Comparison of ENCODE assay signal across 9 cellular contexts in genomic region chr19:51784922-51785690, GRCh38. TPM values are rescaled to one million over a fixed set of nuclear protein-coding genes. Genes with fewer than 3 reads are reported as not detected.
DNase-seq lines count a peak whose midpoint lies in the region; ATAC-seq and TF ChIP-seq lines count a peak whose summit lies in the region.
"Had no signal": no experiment of that assay in that cellular context is flagged by ENCODE, and none has a peak within 500 bp of the region (broad histone marks: within the 10 kb centered on the region; RNA-seq: fewer than 3 reads in every experiment).

No MANE protein-coding gene starts in this region.

- no peak overlapping the region for H3K27ac Mint-ChIP-seq in activated CD4-positive, alpha-beta T cell treated with anti-CD3 and anti-CD28 coated beads for 36 hours
- no peak overlapping the region for H3K27ac Mint-ChIP-seq in activated T-helper 2 cell treated with anti-CD3 and anti-CD28 coated beads, Interferon-gamma antibody, Interleukin-2, Interleukin-4, amounts not matched to agents 10 μg/mL and 5 μg/mL and 100 μg/mL, durations not matched to agents 14 hours and 24 hours and 36 hours

- H3K36me3 Mint-ChIP-seq in activated CD4-positive, alpha-beta T cell treated with anti-CD3 and anti-CD28 coated beads for 36 hours (ENCODE audit: low read depth), result no peaks in the 10 kb centered on the region
- peaks cover 3% of the 10 kb centered on the region for H3K36me3 Mint-ChIP-seq in activated T-helper 2 cell treated with anti-CD3 and anti-CD28 coated beads, Interferon-gamma antibody, Interleukin-2, Interleukin-4, amounts not matched to agents 10 μg/mL and 5 μg/mL and 100 μg/mL, durations not matched to agents 14 hours and 24 hours and 36 hours (ENCODE audit: low read depth)

- H3K27ac ChIP-seq in lung (ENCODE audit: low read depth in 1 of 2, low read length in 1 of 2) (peak overlapping the region in 1 of 2 donors; percentile 56), thoracic aorta (no peak overlapping the region)

- H3K9me3 ChIP-seq in lung (ENCODE audit: control insufficient read depth in 2 of 2, insufficient read depth in 1 of 2, low read length in 1 of 2) (peaks cover 0 to 7% of the 10 kb centered on the region in 2 donors), thoracic aorta (no peaks in the 10 kb centered on the region)

- H3K4me1 Mint-ChIP-seq in activated CD4-positive, alpha-beta T cell treated with anti-CD3 and anti-CD28 coated beads for 36 hours, result peaks cover 4% of the 10 kb centered on the region
- no peaks in the 10 kb centered on the region for H3K4me1 Mint-ChIP-seq in activated T-helper 2 cell treated with anti-CD3 and anti-CD28 coated beads, Interferon-gamma antibody, Interleukin-2, Interleukin-4, amounts not matched to agents 10 μg/mL and 5 μg/mL and 100 μg/mL, durations not matched to agents 14 hours and 24 hours and 36 hours (ENCODE audit: low read depth)

- H3K4me3 ChIP-seq in lung (no peak overlapping the region), thoracic aorta (no peak overlapping the region)

- H3K4me1 ChIP-seq in lung (ENCODE audit: control insufficient read depth in 2 of 2, insufficient read depth in 2 of 2, low read length in 2 of 2) (peaks cover 0 to 11% of the 10 kb centered on the region in 2 donors), thoracic aorta (ENCODE audit: control insufficient read depth in 1 of 2, low read depth in 2 of 2) (no peaks in the 10 kb centered on the region)

- WGBS in lung, 2 donors, result 63 to 68% methylated on average over 6 of the region's 6 CpGs

- intact Hi-C loops in activated CD4-positive, alpha-beta T cell treated with anti-CD3 and anti-CD28 coated beads for 36 hours (cut with DNase I, micrococcal nuclease), result loop anchor here in 1 of 2 experiments (1.0 to 2.0 kb wide), 7 partner anchors 81 to 446 kb away; partner anchors contain the start of genes ZNF577 and ZNF613
- intact Hi-C loops in activated T-helper 2 cell treated with anti-CD3 and anti-CD28 coated beads, Interferon-gamma antibody, Interleukin-2, Interleukin-4, amounts not matched to agents 10 μg/mL and 5 μg/mL and 100 μg/mL, durations not matched to agents 14 hours and 24 hours and 36 hours (cut with micrococcal nuclease), result no loop called here

- peaks cover 16% of the 10 kb centered on the region for H3K27me3 Mint-ChIP-seq in activated CD4-positive, alpha-beta T cell treated with anti-CD3 and anti-CD28 coated beads for 36 hours
- H3K27me3 Mint-ChIP-seq in activated T-helper 2 cell treated with anti-CD3 and anti-CD28 coated beads, Interferon-gamma antibody, Interleukin-2, Interleukin-4, amounts not matched to agents 10 μg/mL and 5 μg/mL and 100 μg/mL, durations not matched to agents 14 hours and 24 hours and 36 hours (ENCODE audit: low read depth), result no peaks in the 10 kb centered on the region

- H3K27me3 ChIP-seq in lung (ENCODE audit: control insufficient read depth, insufficient read depth) (no peaks in the 10 kb centered on the region), thoracic aorta (replicated peaks; ENCODE audit: insufficient read depth) (no peaks in the 10 kb centered on the region)

- H3K9me3 Mint-ChIP-seq in activated CD4-positive, alpha-beta T cell treated with anti-CD3 and anti-CD28 coated beads for 36 hours (ENCODE audit: low read depth), result peaks cover 3% of the 10 kb centered on the region
- H3K9me3 Mint-ChIP-seq in activated T-helper 2 cell treated with anti-CD3 and anti-CD28 coated beads, Interferon-gamma antibody, Interleukin-2, Interleukin-4, amounts not matched to agents 10 μg/mL and 5 μg/mL and 100 μg/mL, durations not matched to agents 14 hours and 24 hours and 36 hours, result peaks cover 19% of the 10 kb centered on the region

- TF ChIP-seq CTCF in lung (IDR thresholded peaks at IDR 0.05; ENCODE audit: control extremely low read depth, extremely low read depth) (no peak), thoracic aorta (IDR thresholded peaks at IDR 0.05) (no peak)

- H3K36me3 ChIP-seq in lung (ENCODE audit: control insufficient read depth in 2 of 2, insufficient read depth in 2 of 2, low read length in 2 of 2) (no peaks in the 10 kb centered on the region), thoracic aorta (no peaks in the 10 kb centered on the region)

- POLR2A ChIA-PET in activated CD4-positive, alpha-beta T cell treated with anti-CD3 and anti-CD28 coated beads for 36 hours (lab: Charles Lee), result interaction anchor here (0.5 to 0.7 kb wide), 2 partner anchors 37 to 157 kb away, joined by 3 read pairs; no protein-coding TSS in a partner anchor

- CTCF ChIA-PET in activated CD4-positive, alpha-beta T cell treated with anti-CD3 and anti-CD28 coated beads for 36 hours (lab: Charles Lee), result interaction anchor here (1.1 kb wide), 1 partner anchor 18 kb away, joined by 3 read pairs; no protein-coding TSS in a partner anchor

- peak; percentile 87 for DNase-seq in activated CD4-positive, alpha-beta T cell treated with anti-CD3 and anti-CD28 coated beads for 36 hours
- no peak for DNase-seq in activated CD4-positive, alpha-beta T cell treated with anti-CD3 and anti-CD28 coated beads, Interleukin-2, amount 50 U/mL, for 1 hour
- peak; percentile 40 for DNase-seq in activated T-helper 2 cell treated with anti-CD3 and anti-CD28 coated beads, Interferon-gamma antibody, Interleukin-2, Interleukin-4, amounts not matched to agents 10 μg/mL and 5 μg/mL and 100 μg/mL, durations not matched to agents 14 hours and 24 hours and 36 hours (ENCODE audit: low spot score)
- DNase-seq in lung (ENCODE audit: low spot score), result peak; percentile 62
- peak; percentile 21 for DNase-seq in thoracic aorta (ENCODE audit: low spot score)
- DNase-seq in cerebellar cortex (ENCODE audit: low spot score), result no peak
- no peak for DNase-seq in COLO829 (ENCODE audit: low spot score)
- no peak for DNase-seq in putamen (ENCODE audit: low spot score)

- peak; percentile 97 for ATAC-seq in activated CD4-positive, alpha-beta T cell treated with anti-CD3 and anti-CD28 coated beads for 36 hours
- ATAC-seq in lung (ENCODE audit: insufficient read depth, low FRiP score), result peak; percentile 75
- ATAC-seq in thoracic aorta (ENCODE audit: insufficient number of reproducible peaks, low FRiP score, low read depth), result no peak

- no peak overlapping the region for H3K4me3 Mint-ChIP-seq in activated CD4-positive, alpha-beta T cell treated with anti-CD3 and anti-CD28 coated beads for 36 hours
- H3K4me3 Mint-ChIP-seq in activated T-helper 2 cell treated with anti-CD3 and anti-CD28 coated beads, Interferon-gamma antibody, Interleukin-2, Interleukin-4, amounts not matched to agents 10 μg/mL and 5 μg/mL and 100 μg/mL, durations not matched to agents 14 hours and 24 hours and 36 hours (ENCODE audit: low read depth), result no peak overlapping the region

RNA-seq across cellular contexts. Expression of gene FPR3, which starts 9.9 kb away (rescaled TPM):
- total RNA-seq in activated CD4-positive, alpha-beta T cell treated with anti-CD3 and anti-CD28 coated beads for 36 hours, result not detected
- not detected in 2 replicates for total RNA-seq in activated T-helper 2 cell treated with anti-CD3 and anti-CD28 coated beads, Interferon-gamma antibody, Interleukin-2, Interleukin-4, amounts not matched to agents 10 μg/mL and 5 μg/mL and 100 μg/mL, durations not matched to agents 14 hours and 24 hours and 36 hours
- total RNA-seq in lung, result 10 to 100 TPM in 1 of 2 donors, 1 to 10 TPM in 1; 5.5 to 19.1 TPM
- 10 to 100 TPM in 1 of 2 donors, 1 to 10 TPM in 1; 6.6 to 15.8 TPM for polyA plus RNA-seq in lung
- total RNA-seq in thoracic aorta, result 10 to 100 TPM; 11.1 to 18.0 TPM
- polyA plus RNA-seq: AG04450 had no signal

RNA-seq across cellular contexts. Expression of gene FPR2, which starts 24.1 kb away (rescaled TPM):
- not detected for total RNA-seq in activated CD4-positive, alpha-beta T cell treated with anti-CD3 and anti-CD28 coated beads for 36 hours
- not detected in 2 replicates for total RNA-seq in activated T-helper 2 cell treated with anti-CD3 and anti-CD28 coated beads, Interferon-gamma antibody, Interleukin-2, Interleukin-4, amounts not matched to agents 10 μg/mL and 5 μg/mL and 100 μg/mL, durations not matched to agents 14 hours and 24 hours and 36 hours
- total RNA-seq in lung (10 to 100 TPM in 1 of 2 donors, 1 to 10 TPM in 1; 7.3 to 50.4 TPM), thoracic aorta (1 to 10 TPM; 2.2 to 5.9 TPM)
- 100 to 1,000 TPM in 1 of 2 donors, under 1 TPM in 1; 0.79 to 234 TPM for polyA plus RNA-seq in lung
- polyA plus RNA-seq: AG04450 had no signal

RNA-seq across cellular contexts. Expression of gene FPR1, which starts 33.4 kb away (rescaled TPM):
- total RNA-seq in activated CD4-positive, alpha-beta T cell treated with anti-CD3 and anti-CD28 coated beads for 36 hours, result not detected
- not detected in 2 replicates for total RNA-seq in activated T-helper 2 cell treated with anti-CD3 and anti-CD28 coated beads, Interferon-gamma antibody, Interleukin-2, Interleukin-4, amounts not matched to agents 10 μg/mL and 5 μg/mL and 100 μg/mL, durations not matched to agents 14 hours and 24 hours and 36 hours
- total RNA-seq in lung (10 to 100 TPM; 21.4 to 76.1 TPM), thoracic aorta (10 to 100 TPM; 30.2 to 39.3 TPM)
- polyA plus RNA-seq in lung, result 100 to 1,000 TPM in 1 of 2 donors, 1 to 10 TPM in 1; 2.8 to 558 TPM
- polyA plus RNA-seq: AG04450 had no signal

Comparison
In these comparisons a context has a peak if more than half of its experiments do, and no peak if none do; other contexts are left out.
1. DNase-seq: peak in activated CD4-positive, alpha-beta T cell treated with anti-CD3 and anti-CD28 coated beads for 36 hours (single experiment), activated T-helper 2 cell treated with anti-CD3 and anti-CD28 coated beads, Interferon-gamma antibody, Interleukin-2, Interleukin-4, amounts not matched to agents 10 μg/mL and 5 μg/mL and 100 μg/mL, durations not matched to agents 14 hours and 24 hours and 36 hours (single experiment), lung (single experiment) and thoracic aorta (single experiment); none in activated CD4-positive, alpha-beta T cell treated with anti-CD3 and anti-CD28 coated beads, Interleukin-2, amount 50 U/mL, for 1 hour (single experiment), cerebellar cortex (single experiment), COLO829 (single experiment) and putamen (single experiment).
2. RNA of gene FPR1, which starts 33.4 kb away (total RNA-seq): 21.4 to 76.1 TPM in lung and 30.2 to 39.3 TPM in thoracic aorta; not detected in activated CD4-positive, alpha-beta T cell treated with anti-CD3 and anti-CD28 coated beads for 36 hours and not detected in activated T-helper 2 cell treated with anti-CD3 and anti-CD28 coated beads, Interferon-gamma antibody, Interleukin-2, Interleukin-4, amounts not matched to agents 10 μg/mL and 5 μg/mL and 100 μg/mL, durations not matched to agents 14 hours and 24 hours and 36 hours; every median in the first group is over 10 times any median in the second.